Comparison of ENCODE assay signal across 1 cellular context in the genomic region with DNA sequence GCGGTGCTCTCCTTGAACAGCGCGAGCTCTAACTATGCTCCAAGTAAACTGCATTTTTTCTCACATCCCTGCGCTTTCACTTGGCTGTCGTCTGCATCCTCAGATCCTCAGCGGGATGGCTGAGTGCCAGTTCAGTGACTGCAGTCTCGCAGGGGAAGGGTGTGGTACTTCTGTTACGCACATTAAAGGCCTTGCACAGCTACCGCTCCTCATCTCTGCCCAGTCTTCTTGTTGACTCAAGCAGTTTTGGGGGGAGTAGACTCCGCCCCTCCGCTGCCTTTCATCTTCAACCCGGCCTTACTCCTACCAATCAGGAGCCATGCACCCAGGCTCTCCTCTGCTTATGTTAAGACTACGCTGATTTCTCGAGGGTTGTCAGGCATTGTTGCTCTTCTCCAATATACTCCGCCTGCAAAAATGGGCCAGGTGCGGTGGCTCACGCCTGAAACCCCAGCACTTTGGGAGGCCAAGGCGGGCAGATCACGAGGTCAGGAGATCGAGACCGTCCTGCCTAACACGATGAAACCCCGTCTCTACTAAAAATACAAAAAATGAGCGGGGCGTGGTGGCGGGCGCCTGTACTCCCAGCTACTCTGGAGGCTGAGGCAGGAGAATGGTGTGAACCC.
TF ChIP-seq lines count a peak whose summit lies in the region.

No MANE protein-coding gene starts in this region.

TF ChIP-seq in HEK293, 187 proteins besides CTCF, POLR2A, EP300 and RAD21 (continued from another document):
- TF ChIP-seq ZBTB10 (tag by site-specific recombination; IDR thresholded peaks at IDR 0.05) (peak; percentile 44), ZNF585B (tag by site-specific recombination; IDR thresholded peaks at IDR 0.05) (no peak), ZNF610 (tag by site-specific recombination; IDR thresholded peaks at IDR 0.05; ENCODE audit: borderline replicate concordance) (peak; percentile 100), KLF9 (tag by site-specific recombination; IDR thresholded peaks at IDR 0.05; ENCODE audit: low read depth) (peak; percentile 86), ZBTB26 (tag by site-specific recombination; optimal IDR thresholded peaks at IDR 0.05) (peak; percentile 27), WT1 (tag by site-specific recombination; IDR thresholded peaks at IDR 0.05) (peak; percentile 63; the same call in 1 of the 2 replicates), ZSCAN30 (tag by site-specific recombination; IDR thresholded peaks at IDR 0.05) (peak; percentile 87), SP3 (tag by site-specific recombination; IDR thresholded peaks at IDR 0.05) (peak; percentile 73), MZF1 (tag by site-specific recombination; IDR thresholded peaks at IDR 0.05; ENCODE audit: borderline replicate concordance) (peak; percentile 71), SP2 (tag by site-specific recombination; IDR thresholded peaks at IDR 0.05) (peak; percentile 79), OSR2 (tag by site-specific recombination; IDR thresholded peaks at IDR 0.05) (peak; percentile 100), SP7 (tag by site-specific recombination; IDR thresholded peaks at IDR 0.05) (peak; percentile 69), ZNF174 (tag by site-specific recombination; IDR thresholded peaks at IDR 0.05) (no peak), KLF1 (tag by site-specific recombination; IDR thresholded peaks at IDR 0.05) (peak; percentile 92), KLF8 (tag by site-specific recombination; IDR thresholded peaks at IDR 0.05) (peak; percentile 73; the same call in 1 of the 2 replicates), KLF7 (tag by site-specific recombination; IDR thresholded peaks at IDR 0.05; ENCODE audit: borderline replicate concordance) (peak; percentile 97)
- TF ChIP-seq, protein P1, sequence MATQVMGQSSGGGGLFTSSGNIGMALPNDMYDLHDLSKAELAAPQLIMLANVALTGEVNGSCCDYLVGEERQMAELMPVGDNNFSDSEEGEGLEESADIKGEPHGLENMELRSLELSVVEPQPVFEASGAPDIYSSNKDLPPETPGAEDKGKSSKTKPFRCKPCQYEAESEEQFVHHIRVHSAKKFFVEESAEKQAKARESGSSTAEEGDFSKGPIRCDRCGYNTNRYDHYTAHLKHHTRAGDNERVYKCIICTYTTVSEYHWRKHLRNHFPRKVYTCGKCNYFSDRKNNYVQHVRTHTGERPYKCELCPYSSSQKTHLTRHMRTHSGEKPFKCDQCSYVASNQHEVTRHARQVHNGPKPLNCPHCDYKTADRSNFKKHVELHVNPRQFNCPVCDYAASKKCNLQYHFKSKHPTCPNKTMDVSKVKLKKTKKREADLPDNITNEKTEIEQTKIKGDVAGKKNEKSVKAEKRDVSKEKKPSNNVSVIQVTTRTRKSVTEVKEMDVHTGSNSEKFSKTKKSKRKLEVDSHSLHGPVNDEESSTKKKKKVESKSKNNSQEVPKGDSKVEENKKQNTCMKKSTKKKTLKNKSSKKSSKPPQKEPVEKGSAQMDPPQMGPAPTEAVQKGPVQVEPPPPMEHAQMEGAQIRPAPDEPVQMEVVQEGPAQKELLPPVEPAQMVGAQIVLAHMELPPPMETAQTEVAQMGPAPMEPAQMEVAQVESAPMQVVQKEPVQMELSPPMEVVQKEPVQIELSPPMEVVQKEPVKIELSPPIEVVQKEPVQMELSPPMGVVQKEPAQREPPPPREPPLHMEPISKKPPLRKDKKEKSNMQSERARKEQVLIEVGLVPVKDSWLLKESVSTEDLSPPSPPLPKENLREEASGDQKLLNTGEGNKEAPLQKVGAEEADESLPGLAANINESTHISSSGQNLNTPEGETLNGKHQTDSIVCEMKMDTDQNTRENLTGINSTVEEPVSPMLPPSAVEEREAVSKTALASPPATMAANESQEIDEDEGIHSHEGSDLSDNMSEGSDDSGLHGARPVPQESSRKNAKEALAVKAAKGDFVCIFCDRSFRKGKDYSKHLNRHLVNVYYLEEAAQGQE (tag by site-specific recombination; IDR thresholded peaks at IDR 0.05) = no peak
